ENCODE assay signal across 9 cellular contexts in genomic region chr11:46345881-46346484, GRCh38. TPM values are rescaled to one million over a fixed set of nuclear protein-coding genes. Genes with fewer than 3 reads are reported as not detected.
DNase-seq lines count a peak whose midpoint lies in the region; ATAC-seq and TF ChIP-seq lines count a peak whose summit lies in the region.
"Had no signal": no experiment of that assay in that cellular context is flagged by ENCODE, and none has a peak within 500 bp of the region (broad histone marks: within the 10 kb centered on the region; RNA-seq: fewer than 3 reads in every experiment).

No MANE protein-coding gene starts in this region.

- TF ChIP-seq CTCF in lower lobe of right lung (IDR thresholded peaks at IDR 0.05): no peak
- no peak for TF ChIP-seq CTCF in tibial artery (IDR thresholded peaks at IDR 0.05)

- H3K36me3 Mint-ChIP-seq in activated T-cell treated with anti-CD3 and anti-CD28 coated beads, Interleukin-2, amount 50 U/mL, for 24 hours (ENCODE audit: low read depth): peaks cover 29% of the 10 kb centered on the region
- H3K36me3 Mint-ChIP-seq in activated naive CD4-positive, alpha-beta T cell treated with anti-CD3 and anti-CD28 coated beads, Interleukin-2, amount 50 U/mL, for 72 hours: peaks cover 4 to 11% of the 10 kb centered on the region in 2 donors

- intact Hi-C loops in lower lobe of right lung (cut with DNase I): no loop called here
- intact Hi-C loops in tibial artery (cut with DNase I; ENCODE audit: low total_unique reads): no loop called here

- H3K4me1 ChIP-seq in lower lobe of right lung (peaks cover 81% of the 10 kb centered on the region), tibial artery (peaks cover 0 to 40% (median 16%) of the 10 kb centered on the region in 4 donors)

- ATAC-seq in activated naive CD4-positive, alpha-beta T cell treated with anti-CD3 and anti-CD28 coated beads, Interleukin-2, amount 50 U/mL, for 72 hours: peak; percentile 5 to 26
- ATAC-seq in lower lobe of right lung (peak in 1 of 2 donors; percentile 1), GM19467 (IDR thresholded peaks at IDR 0.05; ENCODE audit: unreplicated experiment) (no peak)

- peaks cover 80% of the 10 kb centered on the region for H3K4me1 Mint-ChIP-seq in activated T-cell treated with anti-CD3 and anti-CD28 coated beads, Interleukin-2, amount 50 U/mL, for 24 hours (ENCODE audit: low read depth)

- peak; percentile 58 for DNase-seq in activated T-cell treated with anti-CD3 and anti-CD28 coated beads, Interleukin-2, amount 50 U/mL, for 24 hours
- DNase-seq in activated T-cell treated with anti-CD3 and anti-CD28 coated beads for 4 hours: no peak
- DNase-seq in activated naive CD4-positive, alpha-beta T cell treated with anti-CD3 and anti-CD28 coated beads, Interleukin-2, amount 50 U/mL, for 72 hours (ENCODE audit: low spot score in 2 of 2): peak in 1 of 2 donors; percentile 73
- DNase-seq in lower lobe of right lung: no peak
- DNase-seq in tibial artery: no peak
- no peak for DNase-seq in NCI-H146 treated with DMSO at 0.1 percent for 48 hours (lab: John Stamatoyannopoulos, UW; ENCODE audit: unreplicated experiment)
- no peak for DNase-seq in HCEC 1CT

- no peaks in the 10 kb centered on the region for H3K27me3 Mint-ChIP-seq in activated T-cell treated with anti-CD3 and anti-CD28 coated beads, Interleukin-2, amount 50 U/mL, for 24 hours

- H3K36me3 ChIP-seq in lower lobe of right lung: peaks cover 2% of the 10 kb centered on the region
- H3K36me3 ChIP-seq in tibial artery: no peaks in the 10 kb centered on the region

- H3K27ac ChIP-seq in lower lobe of right lung (peak overlapping the region; percentile 88), tibial artery (no peak overlapping the region)

- H3K27me3 ChIP-seq in lower lobe of right lung (ENCODE audit: low read depth) (no peaks in the 10 kb centered on the region), tibial artery (no peaks in the 10 kb centered on the region)

- peak overlapping the region; percentile 69 for H3K4me3 Mint-ChIP-seq in activated T-cell treated with anti-CD3 and anti-CD28 coated beads, Interleukin-2, amount 50 U/mL, for 24 hours

- no peaks in the 10 kb centered on the region for H3K9me3 Mint-ChIP-seq in activated T-cell treated with anti-CD3 and anti-CD28 coated beads, Interleukin-2, amount 50 U/mL, for 24 hours
- H3K9me3 Mint-ChIP-seq in activated naive CD4-positive, alpha-beta T cell treated with anti-CD3 and anti-CD28 coated beads, Interleukin-2, amount 50 U/mL, for 72 hours: no peaks in the 10 kb centered on the region

- H3K4me3 ChIP-seq in lower lobe of right lung: peak overlapping the region; percentile 64
- H3K4me3 ChIP-seq in tibial artery: peak overlapping the region; percentile 90 to 95

- H3K9me3 ChIP-seq in lower lobe of right lung (no peaks in the 10 kb centered on the region), tibial artery (no peaks in the 10 kb centered on the region)

- peak overlapping the region; percentile 85 for H3K27ac Mint-ChIP-seq in activated T-cell treated with anti-CD3 and anti-CD28 coated beads, Interleukin-2, amount 50 U/mL, for 24 hours
- peak overlapping the region; percentile 44 to 57 for H3K27ac Mint-ChIP-seq in activated naive CD4-positive, alpha-beta T cell treated with anti-CD3 and anti-CD28 coated beads, Interleukin-2, amount 50 U/mL, for 72 hours

RNA-seq across cellular contexts. Expression of gene DGKZ, which starts 1.3 kb away (rescaled TPM):
- total RNA-seq in activated naive CD4-positive, alpha-beta T cell treated with anti-CD3 and anti-CD28 coated beads, Interleukin-2, amount 50 U/mL, for 72 hours: 100 to 1,000 TPM in 1 of 2 donors, 10 to 100 TPM in 1; 88.0 to 108 TPM
- total RNA-seq in lower lobe of right lung: 55.3 TPM

RNA-seq across cellular contexts. Expression of gene MDK, which starts 35.5 kb away (rescaled TPM):
- total RNA-seq in activated naive CD4-positive, alpha-beta T cell treated with anti-CD3 and anti-CD28 coated beads, Interleukin-2, amount 50 U/mL, for 72 hours: 10 to 100 TPM in 1 of 2 donors, 1 to 10 TPM in 1; 5.8 to 14.8 TPM
- 26.1 TPM for total RNA-seq in lower lobe of right lung

RNA-seq across cellular contexts. Expression of gene CHRM4, which starts 45.6 kb away (rescaled TPM):
- total RNA-seq in activated naive CD4-positive, alpha-beta T cell treated with anti-CD3 and anti-CD28 coated beads, Interleukin-2, amount 50 U/mL, for 72 hours: under 1 TPM in 1 of 2 donors, not detected in 1; 0.64 TPM
- not detected for total RNA-seq in lower lobe of right lung
- total RNA-seq: activated CD8-positive, alpha-beta memory T cell treated with anti-CD3 and anti-CD28 coated beads for 36 hours had no signal
